In genomic region chr1:8061673-8062386, GRCh38 we compare ENCODE assay signal across 13 cellular contexts. TPM values are rescaled to one million over a fixed set of nuclear protein-coding genes. Genes with fewer than 3 reads are reported as not detected.
DNase-seq lines count a peak whose midpoint lies in the region; ATAC-seq and TF ChIP-seq lines count a peak whose summit lies in the region.
"Had no signal": no experiment of that assay in that cellular context is flagged by ENCODE, and none has a peak within 500 bp of the region (broad histone marks: within the 10 kb centered on the region; RNA-seq: fewer than 3 reads in every experiment).

No MANE protein-coding gene starts in this region.

- no peaks in the 10 kb centered on the region for H3K27me3 ChIP-seq in SJCRH30

- TF ChIP-seq CTCF in omental fat pad (IDR thresholded peaks at IDR 0.05) = no peak

- no peak overlapping the region for H3K4me3 ChIP-seq in SJCRH30

- peaks cover 16% of the 10 kb centered on the region for H3K4me1 ChIP-seq in SJCRH30

- H3K9me3 ChIP-seq in SJCRH30 (replicated peaks) = no peaks in the 10 kb centered on the region

- DNase-seq in AG08395 (ENCODE audit: low spot score) (peak; percentile 25), SJCRH30 (no peak), omental fat pad (ENCODE audit: low spot score) (no peak), RKO (ENCODE audit: low spot score) (no peak), NCI-H1930 (lab: John Stamatoyannopoulos, UW) (no peak), superior temporal gyrus (ENCODE audit: extremely low spot score) (no peak)
- DNase-seq: activated CD4-positive, alpha-beta memory T cell treated with anti-CD3 and anti-CD28 coated beads for 36 hours; hippocampal formation; naive thymus-derived CD8-positive, alpha-beta T cell; NCI-H446 had no signal

- ATAC-seq in esophagus mucosa (peak; percentile 51), omental fat pad (ENCODE audit: low FRiP score) (peak; percentile 42), HG02885 (IDR thresholded peaks at IDR 0.05; ENCODE audit: poor library complexity, unreplicated experiment) (no peak)
- ATAC-seq: naive thymus-derived CD8-positive, alpha-beta T cell had no signal

- H3K36me3 ChIP-seq in SJCRH30 = no peaks in the 10 kb centered on the region

- H3K27ac ChIP-seq in SJCRH30 = peak overlapping the region; percentile 45
- H3K27ac ChIP-seq: KMS-11 had no signal

RNA-seq across cellular contexts. Expression of gene ERRFI1, which starts 35.7 kb away (rescaled TPM):
- total RNA-seq in SJCRH30 (2014; rRNA removed; shearing (Covaris generic)) = 197 and 220 TPM in 2 replicates
- 25.4 TPM for total RNA-seq in esophagus mucosa
- total RNA-seq in omental fat pad = 100 to 1,000 TPM; 108 to 313 (median 204) TPM
